21 cellular contexts compared by ENCODE assay signal in genomic region chr22:48118654-48119053, GRCh38.
A peak's percentile ranks its signal among the peaks of the same experiment; 100 is the strongest.
DNase-seq lines count a peak whose midpoint lies in the region; ATAC-seq, FAIRE-seq and TF ChIP-seq lines count a peak whose summit lies in the region.
"Had no signal": no experiment of that assay in that cellular context is flagged by ENCODE, and none has a peak within 500 bp of the region (broad histone marks: within the 10 kb centered on the region; RNA-seq: fewer than 3 reads in every experiment).

No MANE protein-coding gene starts in this region.

- no peak for TF ChIP-seq CTCF in MM.1S (IDR thresholded peaks at IDR 0.05; ENCODE audit: low read length)
- TF ChIP-seq CTCF in bronchial epithelial cell (IDR thresholded peaks at IDR 0.05; ENCODE audit: insufficient read depth, low read length, severe bottlenecking), result no peak

- no peak overlapping the region for H3K27ac ChIP-seq in MM.1S (ENCODE audit: low read length)
- H3K27ac ChIP-seq: HL-60 had no signal

- no peak overlapping the region for H3K4me3 Mint-ChIP-seq in activated CD4-positive, alpha-beta T cell treated with anti-CD3 and anti-CD28 coated beads, Interleukin-2, amount 10 ng/mL, durations not matched to agents 24 days and 14 days
- H3K4me3 Mint-ChIP-seq: CD4-positive, CD25-positive, alpha-beta regulatory T cell; T-helper 2 cell treated with Interferon-gamma antibody and Interleukin-4, amounts not matched to agents 5 μg/mL and 100 μg/mL, for 36 hours had no signal

- no peak overlapping the region for H3K9ac ChIP-seq in MM.1S (ENCODE audit: low read length)

- H3K36me3 Mint-ChIP-seq in activated CD4-positive, alpha-beta T cell treated with anti-CD3 and anti-CD28 coated beads, Interleukin-2, amount 10 ng/mL, durations not matched to agents 24 days and 14 days (ENCODE audit: low read depth), result no peaks in the 10 kb centered on the region
- H3K36me3 Mint-ChIP-seq: CD4-positive, CD25-positive, alpha-beta regulatory T cell had no signal

- no peaks in the 10 kb centered on the region for H3K79me2 ChIP-seq in MM.1S (ENCODE audit: low read length)

- no peaks in the 10 kb centered on the region for H3K9me2 ChIP-seq in MM.1S (replicated peaks; ENCODE audit: insufficient read depth, low read length)

- peaks cover 15% of the 10 kb centered on the region for H3K4me1 ChIP-seq in MM.1S (ENCODE audit: low read length)
- H3K4me1 ChIP-seq: BE2C had no signal

- peak; percentile 88 for FAIRE-seq in bronchial epithelial cell (lab: Jason Lieb, UNC)
- FAIRE-seq: A204.1, H54, HepG2, K562 had no signal

- H3K27ac Mint-ChIP-seq in activated CD4-positive, alpha-beta T cell treated with anti-CD3 and anti-CD28 coated beads, Interleukin-2, amount 10 ng/mL, durations not matched to agents 24 days and 14 days, result no peak overlapping the region
- H3K27ac Mint-ChIP-seq: CD4-positive, CD25-positive, alpha-beta regulatory T cell; T-helper 2 cell treated with Interferon-gamma antibody and Interleukin-4, amounts not matched to agents 5 μg/mL and 100 μg/mL, for 36 hours had no signal

- intact Hi-C loops in activated CD4-positive, alpha-beta T cell treated with anti-CD3 and anti-CD28 coated beads, Interleukin-2, amount 10 ng/mL, durations not matched to agents 24 days and 14 days (cut with micrococcal nuclease), result no loop called here

- H3K27me3 Mint-ChIP-seq in activated CD4-positive, alpha-beta T cell treated with anti-CD3 and anti-CD28 coated beads, Interleukin-2, amount 10 ng/mL, durations not matched to agents 24 days and 14 days, result peaks cover 4% of the 10 kb centered on the region

- DNase-seq in activated CD4-positive, alpha-beta T cell treated with anti-CD3 and anti-CD28 coated beads, Interleukin-2, amount 10 ng/mL, durations not matched to agents 24 days and 14 days, result peak; percentile 42
- DNase-seq in activated CD4-positive, alpha-beta T cell treated with anti-CD3 and anti-CD28 coated beads, Interleukin-2, amount 50 U/mL, for 1 hour, result no peak
- no peak for DNase-seq in MM.1S
- no peak for DNase-seq in bronchial epithelial cell (ENCODE audit: low read depth)
- DNase-seq in A172 (ENCODE audit: low spot score), result no peak
- DNase-seq in DMS 273 (lab: John Stamatoyannopoulos, UW; ENCODE audit: unreplicated experiment), result no peak
- DNase-seq: BE2C; CD4-positive, CD25-positive, alpha-beta regulatory T cell; DMS79 treated with DMSO at 0.1 percent for 48 hours; NCI-H1105 treated with DMSO at 0.1 percent for 48 hours; NCI-H2029 treated with DMSO at 0.1 percent for 48 hours; NCI-H524 treated with DMSO at 0.1 percent for 48 hours had no signal

- ATAC-seq in GM18909 (IDR thresholded peaks at IDR 0.05; ENCODE audit: poor library complexity, unreplicated experiment) (no peak), HG02870 (IDR thresholded peaks at IDR 0.05; ENCODE audit: unreplicated experiment) (no peak)
- ATAC-seq: HepG2, K562, SK-N-SH treated with all-trans-retinoic acid at 6 μM for 48 hours had no signal

- H3K9me3 ChIP-seq in MM.1S (replicated peaks; ENCODE audit: insufficient read depth, low read length), result no peaks in the 10 kb centered on the region
- H3K9me3 ChIP-seq: BE2C had no signal

- no peaks in the 10 kb centered on the region for H3K4me1 Mint-ChIP-seq in activated CD4-positive, alpha-beta T cell treated with anti-CD3 and anti-CD28 coated beads, Interleukin-2, amount 10 ng/mL, durations not matched to agents 24 days and 14 days

- no peaks in the 10 kb centered on the region for H3K36me3 ChIP-seq in MM.1S (replicated peaks; ENCODE audit: insufficient read depth, low read length)
- H3K36me3 ChIP-seq in bronchial epithelial cell (ENCODE audit: control insufficient read depth, insufficient read depth, low read length), result no peaks in the 10 kb centered on the region
- H3K36me3 ChIP-seq: BE2C had no signal

- no peaks in the 10 kb centered on the region for H3K9me3 Mint-ChIP-seq in activated CD4-positive, alpha-beta T cell treated with anti-CD3 and anti-CD28 coated beads, Interleukin-2, amount 10 ng/mL, durations not matched to agents 24 days and 14 days
- H3K9me3 Mint-ChIP-seq: T-helper 2 cell treated with Interferon-gamma antibody and Interleukin-4, amounts not matched to agents 5 μg/mL and 100 μg/mL, for 36 hours had no signal

- H3K4me2 ChIP-seq in MM.1S (ENCODE audit: low read depth, low read length), result 0 out of 2 replicates have a peak overlapping the region, but pooled peaks have one; percentile 10

- H4K20me1 ChIP-seq in MM.1S (ENCODE audit: insufficient read depth, low read length), result no peaks in the 10 kb centered on the region

- H3K4me3 ChIP-seq in MM.1S (ENCODE audit: low read length) (no peak overlapping the region), bronchial epithelial cell (ENCODE audit: low read depth, low read length) (no peak overlapping the region)
- H3K4me3 ChIP-seq: K562 had no signal

- H3F3A ChIP-seq in MM.1S (ENCODE audit: insufficient read depth, low read length), result no peaks in the 10 kb centered on the region

- H2AFZ ChIP-seq in MM.1S (ENCODE audit: low read length), result peak overlapping the region; percentile 77

- no peaks in the 10 kb centered on the region for H3K27me3 ChIP-seq in MM.1S (replicated peaks; ENCODE audit: insufficient read depth, low read length)
- no peaks in the 10 kb centered on the region for H3K27me3 ChIP-seq in bronchial epithelial cell (ENCODE audit: control insufficient read depth, insufficient read depth, low read length)
- H3K27me3 ChIP-seq: BE2C had no signal
